25 cellular contexts compared by ENCODE assay signal in the genomic region with DNA sequence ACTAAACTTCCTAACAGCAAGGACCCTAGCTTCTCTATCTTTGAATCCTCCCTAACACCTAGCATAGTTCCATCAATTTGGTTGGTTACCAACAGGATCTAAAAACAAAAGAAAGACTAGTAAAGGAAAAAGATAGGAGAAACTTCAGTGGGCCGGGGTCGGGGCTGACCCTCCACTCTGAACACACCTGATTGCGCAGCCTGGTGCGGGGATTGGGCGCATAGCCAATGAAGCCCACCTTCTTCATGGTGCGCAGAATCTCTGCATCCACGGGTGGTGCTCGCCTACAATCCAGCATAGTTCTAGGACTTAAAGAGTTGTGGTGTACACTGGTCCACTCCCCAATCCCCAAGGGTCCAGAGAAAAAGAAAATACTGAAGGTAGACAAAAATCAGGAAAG. TPM values are rescaled to one million over a fixed set of nuclear protein-coding genes. Genes with fewer than 3 reads are reported as not detected.
"Had no signal": no experiment of that assay in that cellular context is flagged by ENCODE, and none has a peak within 500 bp of the region (broad histone marks: within the 10 kb centered on the region; RNA-seq: fewer than 3 reads in every experiment).

No MANE protein-coding gene starts in this region.

- H3K79me2 ChIP-seq: hepatocyte had no signal

- H3K27me3 Mint-ChIP-seq: naive thymus-derived CD4-positive, alpha-beta T cell; natural killer cell treated with Interleukin-12 subunit alpha and Interleukin-12 subunit beta and Interleukin-15 and Interleukin-18, amount 100 ng/mL, for 72 hours; progenitor cell of endocrine pancreas; stimulated activated memory B cell treated with anti-CD40 and anti-IgM and Interleukin-4, amounts not matched to agents 10 μg/mL and 1 μg/mL and 100 μg/mL, for 72 hours had no signal

- H3K36me3 Mint-ChIP-seq: natural killer cell treated with Interleukin-12 subunit alpha and Interleukin-12 subunit beta and Interleukin-15 and Interleukin-18, amount 100 ng/mL, for 72 hours had no signal

- H3K4me1 Mint-ChIP-seq: stimulated activated memory B cell treated with anti-CD40 and anti-IgM and Interleukin-4, amounts not matched to agents 10 μg/mL and 1 μg/mL and 100 μg/mL, for 72 hours had no signal

- H3K36me3 ChIP-seq: uterus had no signal

- H2AFZ ChIP-seq: hepatocyte, parathyroid adenoma had no signal

- H3K4me1 ChIP-seq: heart right ventricle, parathyroid adenoma, right atrium auricular region, stomach, testis, tibial artery, uterus had no signal

- H3K9me3 ChIP-seq: heart right ventricle, left ventricle myocardium inferior, mucosa of descending colon, neutrophil, right atrium auricular region, right lobe of liver, stomach, testis, tibial artery, uterus had no signal

- H3K27me3 ChIP-seq: heart right ventricle, hepatocyte, neutrophil, right atrium auricular region, right lobe of liver, stomach, testis, tibial artery, uterus had no signal

- H3K9ac ChIP-seq: parathyroid adenoma had no signal

- H3K27ac ChIP-seq: heart right ventricle, hepatocyte, left ventricle myocardium inferior, neutrophil, parathyroid adenoma, right atrium auricular region, right lobe of liver, skin epidermis, stomach, testis, tibial artery, uterus had no signal

- H3K4me2 ChIP-seq: hepatocyte had no signal

- DNase-seq: left ventricle myocardium inferior; mesendoderm; midbrain; mucosa of descending colon; naive thymus-derived CD4-positive, alpha-beta T cell; occipital lobe; stimulated activated CD4-positive, alpha-beta T cell treated with anti-CD3 and anti-CD28 coated beads, Interleukin-4, amount 100 ng/mL, for 24 hours; stimulated activated naive CD8-positive, alpha-beta T cell treated with anti-CD3 and anti-CD28 coated beads, Interleukin-15, Interleukin-2, amounts not matched to agents 100 U/mL and 50 U/mL, for 24 hours; stomach; testis; tibial artery; trophoblast cell; uterus had no signal

- ATAC-seq: mucosa of descending colon; naive thymus-derived CD4-positive, alpha-beta T cell; natural killer cell treated with Interleukin-12 subunit alpha and Interleukin-12 subunit beta and Interleukin-15 and Interleukin-18, amount 100 ng/mL, for 72 hours; stimulated activated memory B cell treated with anti-CD40 and anti-IgM and Interleukin-4, amounts not matched to agents 10 μg/mL and 1 μg/mL and 100 μg/mL, for 72 hours; stimulated activated naive CD8-positive, alpha-beta T cell treated with anti-CD3 and anti-CD28 coated beads, Interleukin-15, Interleukin-2, amounts not matched to agents 100 U/mL and 50 U/mL, for 24 hours had no signal

- H3K4me3 ChIP-seq: heart right ventricle, hepatocyte, left ventricle myocardium inferior, lung, mucosa of descending colon, right atrium auricular region, right lobe of liver, skin epidermis, stomach, testis, tibial artery, uterus had no signal

- H3K9me3 Mint-ChIP-seq: naive thymus-derived CD4-positive, alpha-beta T cell; natural killer cell treated with Interleukin-12 subunit alpha and Interleukin-12 subunit beta and Interleukin-15 and Interleukin-18, amount 100 ng/mL, for 72 hours; stimulated activated memory B cell treated with anti-CD40 and anti-IgM and Interleukin-4, amounts not matched to agents 10 μg/mL and 1 μg/mL and 100 μg/mL, for 72 hours had no signal

- H3K4me3 Mint-ChIP-seq: natural killer cell treated with Interleukin-12 subunit alpha and Interleukin-12 subunit beta and Interleukin-15 and Interleukin-18, amount 100 ng/mL, for 72 hours; stimulated activated memory B cell treated with anti-CD40 and anti-IgM and Interleukin-4, amounts not matched to agents 10 μg/mL and 1 μg/mL and 100 μg/mL, for 72 hours had no signal

- H3K27ac Mint-ChIP-seq: natural killer cell treated with Interleukin-12 subunit alpha and Interleukin-12 subunit beta and Interleukin-15 and Interleukin-18, amount 100 ng/mL, for 72 hours; progenitor cell of endocrine pancreas; stimulated activated memory B cell treated with anti-CD40 and anti-IgM and Interleukin-4, amounts not matched to agents 10 μg/mL and 1 μg/mL and 100 μg/mL, for 72 hours had no signal

RNA-seq across cellular contexts. Expression of a gene that starts 12.6 kb away (rescaled TPM):
- total RNA-seq: left ventricle myocardium inferior, occipital lobe, osteocyte, right atrium auricular region, right lobe of liver had no signal
